Comparison of ENCODE assay signal across 11 cellular contexts in the genomic region with DNA sequence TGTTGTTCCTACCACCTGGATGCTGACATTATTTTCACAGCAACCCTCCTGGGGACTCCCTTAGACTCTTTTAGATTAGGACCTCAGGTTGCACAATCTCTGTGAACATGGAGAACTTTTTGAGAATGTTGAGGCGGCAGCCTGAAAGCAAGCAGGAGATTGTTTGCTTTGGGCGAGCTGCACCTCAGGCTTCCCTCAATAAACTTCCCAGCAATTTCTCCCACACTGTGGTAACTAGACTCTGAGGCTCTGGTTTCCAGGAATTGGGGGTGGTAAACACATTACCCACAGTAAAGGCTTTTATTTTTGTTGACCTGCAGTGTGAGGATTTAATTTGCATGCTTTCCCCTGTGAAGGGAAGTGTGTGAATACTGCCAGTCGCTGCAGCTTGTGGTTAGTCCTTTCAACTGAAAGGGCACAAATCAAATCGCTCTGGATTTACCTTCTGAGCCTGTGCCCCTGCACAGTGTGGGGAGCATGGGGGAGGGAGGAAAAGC. TPM values are rescaled to one million over a fixed set of nuclear protein-coding genes. Genes with fewer than 3 reads are reported as not detected.
A peak's percentile ranks its signal among the peaks of the same experiment; 100 is the strongest.
DNase-seq lines count a peak whose midpoint lies in the region; ATAC-seq and TF ChIP-seq lines count a peak whose summit lies in the region.
"Had no signal": no experiment of that assay in that cellular context is flagged by ENCODE, and none has a peak within 500 bp of the region (broad histone marks: within the 10 kb centered on the region; RNA-seq: fewer than 3 reads in every experiment).

No MANE protein-coding gene starts in this region.

- TF ChIP-seq CTCF in NB4 (IDR thresholded peaks at IDR 0.05; ENCODE audit: low read depth, low read length) (no peak), osteoblast (IDR thresholded peaks at IDR 0.05; ENCODE audit: extremely low read depth, low read depth, low read length) (no peak)

- DNase-seq in NB4 (ENCODE audit: low read depth) (peak; percentile 31), brain pericyte (ENCODE audit: low read depth, low spot score) (peak; percentile 47), osteoblast (ENCODE audit: insufficient read length, low spot score, missing footprints) (no peak), Kasumi-1 (lab: John Stamatoyannopoulos, UW) (no peak), DMS153 treated with DMSO at 0.1 percent for 48 hours (lab: John Stamatoyannopoulos, UW; ENCODE audit: unreplicated experiment) (no peak)
- no peak for DNase-seq in activated CD4-positive, alpha-beta T cell treated with anti-CD3 and anti-CD28 coated beads for 1 hour
- DNase-seq: activated CD4-positive, alpha-beta memory T cell treated with anti-CD3 and anti-CD28 coated beads, Interleukin-2, amount 10 ng/mL, durations not matched to agents 7 days and 5 days; NCI-H2029 had no signal

- H3K4me3 ChIP-seq in NB4 (ENCODE audit: low read depth, low read length): peak overlapping the region; percentile 4
- H3K4me3 ChIP-seq in osteoblast (ENCODE audit: insufficient read depth, low read length): no peak overlapping the region

- no peaks in the 10 kb centered on the region for H3K36me3 ChIP-seq in osteoblast (ENCODE audit: insufficient read depth, low read length)

- ATAC-seq in GM19324 (IDR thresholded peaks at IDR 0.05; ENCODE audit: low FRiP score, unreplicated experiment) (peak; percentile 62), GM19455 (IDR thresholded peaks at IDR 0.05; ENCODE audit: unreplicated experiment) (no peak)
- ATAC-seq: SK-N-SH treated with all-trans-retinoic acid at 6 μM for 48 hours had no signal

- H3K9me3 ChIP-seq in osteoblast (ENCODE audit: low read depth, low read length): no peaks in the 10 kb centered on the region

- H3K27ac ChIP-seq in osteoblast (ENCODE audit: low read depth, low read length): no peak overlapping the region

- no peak for TF ChIP-seq POLR2A in NB4 (IDR thresholded peaks at IDR 0.05; ENCODE audit: extremely low read depth, insufficient read length)

- no peak overlapping the region for H3K4me2 ChIP-seq in osteoblast (ENCODE audit: insufficient read depth, low read length)

- H2AFZ ChIP-seq in osteoblast (ENCODE audit: low read length): peak overlapping the region; percentile 6

- no peaks in the 10 kb centered on the region for H3K79me2 ChIP-seq in osteoblast (ENCODE audit: insufficient read depth, low read length)

- no peaks in the 10 kb centered on the region for H3K4me1 ChIP-seq in osteoblast (ENCODE audit: insufficient read depth, low read length)

- H3K27me3 ChIP-seq in osteoblast (ENCODE audit: insufficient read depth, low read length): peaks cover 15% of the 10 kb centered on the region

- no peaks in the 10 kb centered on the region for H4K20me1 ChIP-seq in osteoblast (ENCODE audit: insufficient read depth, low read length)

RNA-seq across cellular contexts. Expression of a gene that starts 35.2 kb away (rescaled TPM):
- 35.7 and 36.2 TPM in 2 replicates for total RNA-seq in osteoblast

Comparison
In these comparisons a context has a peak if more than half of its experiments do, and no peak if none do; other contexts are left out.
1. DNase-seq: peak in NB4 (single experiment) and brain pericyte (single experiment); none in osteoblast (single experiment), Kasumi-1 (0 of 2), DMS153 treated with DMSO at 0.1 percent for 48 hours (single experiment) and activated CD4-positive, alpha-beta T cell treated with anti-CD3 and anti-CD28 coated beads for 1 hour (single experiment).